10 cellular contexts compared by ENCODE assay signal in genomic region chr14:106657460-106657859, GRCh38.
DNase-seq lines count a peak whose midpoint lies in the region; ATAC-seq, FAIRE-seq and TF ChIP-seq lines count a peak whose summit lies in the region.
"Had no signal": no experiment of that assay in that cellular context is flagged by ENCODE, and none has a peak within 500 bp of the region (broad histone marks: within the 10 kb centered on the region; RNA-seq: fewer than 3 reads in every experiment).

No MANE protein-coding gene starts in this region.

- H3K9me3 ChIP-seq in Loucy (ENCODE audit: insufficient read depth, low read depth, low read length) = peaks cover 5% of the 10 kb centered on the region; the same call in 1 of the 2 replicates
- no peaks in the 10 kb centered on the region for H3K9me3 ChIP-seq in GM23248 (ENCODE audit: low read depth)
- H3K9me3 ChIP-seq: Caco-2 had no signal

- H3K27me3 ChIP-seq in Loucy (ENCODE audit: insufficient read depth, low read length, poor library complexity, severe bottlenecking) = no peaks in the 10 kb centered on the region
- no peaks in the 10 kb centered on the region for H3K27me3 ChIP-seq in GM23248 (replicated peaks; ENCODE audit: insufficient read depth)

- in situ Hi-C loops in GM23248 (cut with MboI) = no loop called here

- H4K20me1 ChIP-seq in Loucy (ENCODE audit: insufficient read depth, low read length, poor library complexity, severe bottlenecking) (no peaks in the 10 kb centered on the region), GM23248 (ENCODE audit: insufficient read depth) (no peaks in the 10 kb centered on the region)

- H3K9me3 Mint-ChIP-seq in CD14-positive monocyte (no peaks in the 10 kb centered on the region), naive B cell (no peaks in the 10 kb centered on the region)
- no peaks in the 10 kb centered on the region for H3K9me3 Mint-ChIP-seq in activated CD4-positive, alpha-beta memory T cell treated with anti-CD3 and anti-CD28 coated beads for 36 hours

- ATAC-seq in naive B cell (ENCODE audit: low read depth in 2 of 2) = peak; percentile 77 to 85
- no peak for ATAC-seq in HG02763 (IDR thresholded peaks at IDR 0.05; ENCODE audit: unreplicated experiment)

- no peaks in the 10 kb centered on the region for H3K79me2 ChIP-seq in Loucy (ENCODE audit: insufficient read depth, low read length)
- H3K79me2 ChIP-seq in GM23248 (ENCODE audit: insufficient read depth) = no peaks in the 10 kb centered on the region

- H3K4me1 ChIP-seq in Loucy (ENCODE audit: insufficient read depth, low read length, poor library complexity, severe bottlenecking) (peaks cover 26% of the 10 kb centered on the region), GM23248 (ENCODE audit: insufficient read depth) (no peaks in the 10 kb centered on the region)
- H3K4me1 ChIP-seq: Caco-2 had no signal

- DNase-seq in CD14-positive monocyte (ENCODE audit: low spot score) = no peak
- peak; percentile 81 for DNase-seq in activated CD4-positive, alpha-beta memory T cell treated with anti-CD3 and anti-CD28 coated beads for 36 hours
- DNase-seq in naive B cell = peak; percentile 32
- DNase-seq in GM19239 (ENCODE audit: insufficient read length, low spot score) = no peak
- no peak for DNase-seq in GM23248
- DNase-seq in occipital lobe (lab: John Stamatoyannopoulos, UW) = no peak

- H3K4me3 Mint-ChIP-seq in CD14-positive monocyte (no peak overlapping the region), naive B cell (no peak overlapping the region)
- H3K4me3 Mint-ChIP-seq in activated CD4-positive, alpha-beta memory T cell treated with anti-CD3 and anti-CD28 coated beads for 36 hours = no peak overlapping the region

- H3K36me3 ChIP-seq in Loucy (ENCODE audit: insufficient read depth, low read length) (no peaks in the 10 kb centered on the region), GM23248 (ENCODE audit: low read depth) (no peaks in the 10 kb centered on the region)

- H3K9me2 ChIP-seq in Loucy (replicated peaks; ENCODE audit: low read depth, low read length) (no peaks in the 10 kb centered on the region), GM23248 (ENCODE audit: insufficient read depth) (no peaks in the 10 kb centered on the region)

- H3K36me3 Mint-ChIP-seq in CD14-positive monocyte (no peaks in the 10 kb centered on the region), naive B cell (no peaks in the 10 kb centered on the region)
- H3K36me3 Mint-ChIP-seq in activated CD4-positive, alpha-beta memory T cell treated with anti-CD3 and anti-CD28 coated beads for 36 hours = no peaks in the 10 kb centered on the region

- H3K27me3 Mint-ChIP-seq in CD14-positive monocyte (ENCODE audit: low read depth in 3 of 3) (peaks cover 0 to 4% (median 2%) of the 10 kb centered on the region in 3 donors), naive B cell (peaks cover 0 to 2% (median 0%) of the 10 kb centered on the region in 3 donors)
- H3K27me3 Mint-ChIP-seq in activated CD4-positive, alpha-beta memory T cell treated with anti-CD3 and anti-CD28 coated beads for 36 hours = peaks cover 2% of the 10 kb centered on the region

- H2AFZ ChIP-seq in Loucy (ENCODE audit: low read length) (no peak overlapping the region), GM23248 (no peak overlapping the region)

- POLR2A ChIA-PET in activated CD4-positive, alpha-beta memory T cell treated with anti-CD3 and anti-CD28 coated beads for 36 hours (lab: Charles Lee) = no interaction called here

- H3F3A ChIP-seq in Loucy (ENCODE audit: low read depth) = peaks cover 1% of the 10 kb centered on the region; the same call in 1 of the 2 replicates
- no peaks in the 10 kb centered on the region for H3F3A ChIP-seq in GM23248 (ENCODE audit: insufficient read depth)

- H3K4me1 Mint-ChIP-seq in CD14-positive monocyte (peaks cover 2% of the 10 kb centered on the region), naive B cell (peaks cover 13 to 24% (median 22%) of the 10 kb centered on the region in 3 donors)
- H3K4me1 Mint-ChIP-seq in activated CD4-positive, alpha-beta memory T cell treated with anti-CD3 and anti-CD28 coated beads for 36 hours (ENCODE audit: low read depth) = peaks cover 10% of the 10 kb centered on the region

- H3K9ac ChIP-seq in Loucy (ENCODE audit: low read depth, low read length, poor library complexity, severe bottlenecking) (peak overlapping the region; percentile 31), GM23248 (no peak overlapping the region)

- no peak for FAIRE-seq in GM19239 (lab: Jason Lieb, UNC)
- FAIRE-seq: H1 had no signal

- CTCF ChIA-PET in activated CD4-positive, alpha-beta memory T cell treated with anti-CD3 and anti-CD28 coated beads for 36 hours (lab: Charles Lee) = interaction anchor here (0.6 to 3.0 kb wide), 9 partner anchors 8 to 173 kb away, joined by 3 to 12 read pairs (median 4); no protein-coding TSS in a partner anchor

- TF ChIP-seq CTCF in CD14-positive monocyte (IDR thresholded peaks at IDR 0.05) (peak; percentile 44), Loucy (conservative IDR thresholded peaks at IDR 0.05; ENCODE audit: low read length) (peak; percentile 50)

- H3K27ac Mint-ChIP-seq in CD14-positive monocyte (no peak overlapping the region), naive B cell (peak overlapping the region in 1 of 6 donors; percentile 69)
- H3K27ac Mint-ChIP-seq in activated CD4-positive, alpha-beta memory T cell treated with anti-CD3 and anti-CD28 coated beads for 36 hours = no peak overlapping the region

- H3K4me3 ChIP-seq in Loucy (ENCODE audit: low read length, poor library complexity, severe bottlenecking) = no peak overlapping the region
- H3K4me3 ChIP-seq in GM23248 = no peak overlapping the region

- H3K4me2 ChIP-seq in Loucy (ENCODE audit: low read depth, low read length, poor library complexity, severe bottlenecking) = no peak overlapping the region
- no peak overlapping the region for H3K4me2 ChIP-seq in GM23248 (ENCODE audit: unreplicated experiment)

- no peak overlapping the region for H3K27ac ChIP-seq in GM23248

- intact Hi-C loops in CD14-positive monocyte (cut with micrococcal nuclease) = no loop called here
- intact Hi-C loops in activated CD4-positive, alpha-beta memory T cell treated with anti-CD3 and anti-CD28 coated beads for 36 hours (cut with micrococcal nuclease) = no loop called here

- 30 to 33% methylated on average over 8 of the region's 8 CpGs for WGBS in GM23248 (ENCODE audit: low coverage in 1 of 2, low lambda C conversion rate in 2 of 2, missing lambda C conversion rate in 2 of 2), 2 experiments

Comparison
In these comparisons a context has a peak if more than half of its experiments do, and no peak if none do; other contexts are left out.
1. DNase-seq: peak in activated CD4-positive, alpha-beta memory T cell treated with anti-CD3 and anti-CD28 coated beads for 36 hours (single experiment) and naive B cell (single experiment); none in CD14-positive monocyte (single experiment), GM19239 (single experiment), GM23248 (single experiment) and occipital lobe (single experiment).